9 cellular contexts compared by ENCODE assay signal in genomic region chr1:26318338-26319064, GRCh38. TPM values are rescaled to one million over a fixed set of nuclear protein-coding genes. Genes with fewer than 3 reads are reported as not detected.
DNase-seq lines count a peak whose midpoint lies in the region; ATAC-seq and TF ChIP-seq lines count a peak whose summit lies in the region.
"Had no signal": no experiment of that assay in that cellular context is flagged by ENCODE, and none has a peak within 500 bp of the region (broad histone marks: within the 10 kb centered on the region; RNA-seq: fewer than 3 reads in every experiment).

No MANE protein-coding gene starts in this region.

- no peaks in the 10 kb centered on the region for H3K36me3 ChIP-seq in muscle layer of duodenum (ENCODE audit: control insufficient read depth in 1 of 2, insufficient read depth in 2 of 2, low read length in 2 of 2)

- H3K36me3 Mint-ChIP-seq in activated T-cell treated with anti-CD3 and anti-CD28 coated beads, Interleukin-2, amount 50 U/mL, for 4 hours (ENCODE audit: insufficient read depth): peaks cover 11% of the 10 kb centered on the region
- H3K36me3 Mint-ChIP-seq in HFFc6 (ENCODE audit: low read depth): no peaks in the 10 kb centered on the region

- ATAC-seq in activated T-cell treated with anti-CD3 and anti-CD28 coated beads, Interleukin-2, amount 50 U/mL, for 4 hours: peak; percentile 16 to 19
- ATAC-seq in HG03139 (IDR thresholded peaks at IDR 0.05; ENCODE audit: unreplicated experiment): no peak

- peaks cover 0 to 9% of the 10 kb centered on the region in 2 donors for H3K4me1 ChIP-seq in muscle layer of duodenum (ENCODE audit: control insufficient read depth in 1 of 2, insufficient read depth in 2 of 2, low read length in 2 of 2)

- H3K27ac ChIP-seq in muscle layer of duodenum (ENCODE audit: low read length): peak overlapping the region; percentile 63
- H3K27ac ChIP-seq: hepatocyte had no signal

- TF ChIP-seq CTCF in HFFc6 (IDR thresholded peaks at IDR 0.05): no peak

- DNase-seq in stimulated activated naive CD4-positive, alpha-beta T cell treated with Interleukin-2 at 50 U/mL for 16 hours (lab: John Stamatoyannopoulos, UW): peak; percentile 40
- DNase-seq in stimulated activated naive CD4-positive, alpha-beta T cell (lab: John Stamatoyannopoulos, UW): no peak
- DNase-seq in activated T-cell treated with anti-CD3 and anti-CD28 coated beads, Interleukin-2, amount 50 U/mL, for 4 hours: peak; percentile 22
- DNase-seq in T-helper 9 cell (no peak), foreskin melanocyte (no peak), HFFc6 (no peak)

- no peak overlapping the region for H3K27ac Mint-ChIP-seq in HFFc6

- H3K27me3 ChIP-seq in muscle layer of duodenum (ENCODE audit: low read depth, low read length): no peaks in the 10 kb centered on the region
- H3K27me3 ChIP-seq: hepatocyte had no signal

- H3K4me3 ChIP-seq in muscle layer of duodenum (ENCODE audit: low read depth in 1 of 2, low read length in 2 of 2): peak overlapping the region in 1 of 2 donors; percentile 30
- H3K4me3 ChIP-seq: hepatocyte had no signal

- no peaks in the 10 kb centered on the region for H3K27me3 Mint-ChIP-seq in activated T-cell treated with anti-CD3 and anti-CD28 coated beads, Interleukin-2, amount 50 U/mL, for 4 hours (ENCODE audit: low read depth)
- H3K27me3 Mint-ChIP-seq in HFFc6 (ENCODE audit: insufficient read depth): peaks cover 14% of the 10 kb centered on the region

- no peaks in the 10 kb centered on the region for H3K9me3 Mint-ChIP-seq in activated T-cell treated with anti-CD3 and anti-CD28 coated beads, Interleukin-2, amount 50 U/mL, for 4 hours
- H3K9me3 Mint-ChIP-seq in HFFc6: no peaks in the 10 kb centered on the region

- peaks cover 87% of the 10 kb centered on the region for H3K4me1 Mint-ChIP-seq in activated T-cell treated with anti-CD3 and anti-CD28 coated beads, Interleukin-2, amount 50 U/mL, for 4 hours (ENCODE audit: low read depth)
- H3K4me1 Mint-ChIP-seq in HFFc6 (ENCODE audit: low read depth): peaks cover 14% of the 10 kb centered on the region

- no peaks in the 10 kb centered on the region for H3K9me3 ChIP-seq in muscle layer of duodenum (ENCODE audit: control insufficient read depth in 1 of 2, low read length in 2 of 2)

- H3K4me3 Mint-ChIP-seq in activated T-cell treated with anti-CD3 and anti-CD28 coated beads, Interleukin-2, amount 50 U/mL, for 4 hours: peak overlapping the region; percentile 91
- no peak overlapping the region for H3K4me3 Mint-ChIP-seq in HFFc6

RNA-seq across cellular contexts. Expression of gene CD52, which starts 0.7 kb away (rescaled TPM):
- 10 to 100 TPM; 82.3 to 99.4 (median 93.8) TPM for total RNA-seq in activated T-cell treated with anti-CD3 and anti-CD28 coated beads, Interleukin-2, amount 50 U/mL, for 4 hours
- total RNA-seq in HFFc6 (2021; fragmentation: NEBNext Ultra II Directional; extraction: Animal tissue kit (Norgen Biotek cat#: 25700)): not detected

RNA-seq across cellular contexts. Expression of gene UBXN11, which starts 12.1 kb away (rescaled TPM):
- 10 to 100 TPM; 17.4 to 21.1 (median 19.9) TPM for total RNA-seq in activated T-cell treated with anti-CD3 and anti-CD28 coated beads, Interleukin-2, amount 50 U/mL, for 4 hours
- total RNA-seq in HFFc6 (2021; fragmentation: NEBNext Ultra II Directional; extraction: Animal tissue kit (Norgen Biotek cat#: 25700)): 10 to 100 TPM in 4 of 6 experiments, 1 to 10 TPM in 2; 9.5 to 11.9 (median 10.5) TPM

RNA-seq across cellular contexts. Expression of gene CRYBG2, which starts 35.4 kb away (rescaled TPM):
- under 1 TPM; 0.16 to 0.45 (median 0.30) TPM for total RNA-seq in activated T-cell treated with anti-CD3 and anti-CD28 coated beads, Interleukin-2, amount 50 U/mL, for 4 hours
- not detected for total RNA-seq in HFFc6 (2021; fragmentation: NEBNext Ultra II Directional; extraction: Animal tissue kit (Norgen Biotek cat#: 25700))

RNA-seq across cellular contexts. Expression of gene SH3BGRL3, which starts 38.6 kb away (rescaled TPM):
- 100 to 1,000 TPM; 324 to 352 (median 326) TPM for total RNA-seq in activated T-cell treated with anti-CD3 and anti-CD28 coated beads, Interleukin-2, amount 50 U/mL, for 4 hours
- total RNA-seq in HFFc6 (2021; fragmentation: NEBNext Ultra II Directional; extraction: Animal tissue kit (Norgen Biotek cat#: 25700)): 100 to 1,000 TPM; 731 to 914 (median 779) TPM

RNA-seq across cellular contexts. Expression of gene ZNF683, which starts 54.0 kb away (rescaled TPM):
- under 1 TPM; 0.11 to 0.30 (median 0.13) TPM for total RNA-seq in activated T-cell treated with anti-CD3 and anti-CD28 coated beads, Interleukin-2, amount 50 U/mL, for 4 hours
- total RNA-seq in HFFc6 (2021; fragmentation: NEBNext Ultra II Directional; extraction: Animal tissue kit (Norgen Biotek cat#: 25700)): not detected
- total RNA-seq: hepatocyte had no signal

Comparison
In these comparisons a context has a peak if more than half of its experiments do, and no peak if none do; other contexts are left out.
1. DNase-seq: peak in stimulated activated naive CD4-positive, alpha-beta T cell treated with Interleukin-2 at 50 U/mL for 16 hours (single experiment) and activated T-cell treated with anti-CD3 and anti-CD28 coated beads, Interleukin-2, amount 50 U/mL, for 4 hours (single experiment); none in stimulated activated naive CD4-positive, alpha-beta T cell (0 of 6), T-helper 9 cell (single experiment), foreskin melanocyte (single experiment) and HFFc6 (single experiment).
2. RNA of gene CD52, which starts 0.7 kb away (total RNA-seq): 82.3 to 99.4 TPM in activated T-cell treated with anti-CD3 and anti-CD28 coated beads, Interleukin-2, amount 50 U/mL, for 4 hours; not detected in HFFc6; every median in the first group is over 10 times any median in the second.